ENCODE assay signal across 11 cellular contexts in the genomic region with DNA sequence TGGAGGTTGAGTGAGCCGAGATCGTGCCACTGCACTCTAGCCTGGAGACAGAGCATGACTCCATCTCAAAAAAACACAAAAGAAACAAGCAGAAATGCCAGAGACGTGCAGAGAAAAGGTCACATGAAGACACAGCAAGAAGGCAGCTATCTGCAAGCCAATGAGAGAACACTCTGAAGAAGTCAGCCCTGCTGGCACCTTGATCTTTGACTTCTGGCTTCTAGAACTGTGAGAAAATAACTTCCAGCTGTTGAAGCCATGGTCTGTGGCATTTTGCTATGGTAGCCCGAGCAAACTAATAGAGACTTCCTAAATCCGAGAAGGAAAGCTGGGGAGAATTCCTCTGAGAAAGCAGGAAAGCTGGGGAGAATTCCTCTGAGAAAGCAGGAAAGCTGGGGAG. TPM values are rescaled to one million over a fixed set of nuclear protein-coding genes. Genes with fewer than 3 reads are reported as not detected.
"Had no signal": no experiment of that assay in that cellular context is flagged by ENCODE, and none has a peak within 500 bp of the region (broad histone marks: within the 10 kb centered on the region; RNA-seq: fewer than 3 reads in every experiment).

No MANE protein-coding gene starts in this region.

RNA-seq across cellular contexts. Expression of gene SPDYE5, which starts 42.2 kb away (rescaled TPM):
- total RNA-seq: activated CD4-positive, alpha-beta memory T cell treated with anti-CD3 and anti-CD28 coated beads for 36 hours; activated CD4-positive, alpha-beta memory T cell treated with anti-CD3 and anti-CD28 coated beads, Interleukin-2, amount 10 ng/mL, durations not matched to agents 7 days and 5 days; activated CD4-positive, alpha-beta T cell treated with anti-CD3 and anti-CD28 coated beads for 36 hours; activated CD4-positive, alpha-beta T cell treated with anti-CD3 and anti-CD28 coated beads, Interleukin-2, amount 10 ng/mL, durations not matched to agents 24 days and 14 days; activated CD4-positive, alpha-beta T cell treated with anti-CD3 and anti-CD28 coated beads, Interleukin-2, amount 10 ng/mL, durations not matched to agents 7 days and 5 days; activated CD8-positive, alpha-beta memory T cell treated with anti-CD3 and anti-CD28 coated beads for 36 hours; activated CD8-positive, alpha-beta T cell treated with anti-CD3 and anti-CD28 coated beads, Interleukin-2, amount 10 ng/mL, durations not matched to agents 7 days and 5 days; T-helper 1 cell treated with Interleukin-12 subunit alpha and Interleukin-12 subunit beta and Interleukin-4 antibody, amounts not matched to agents 30 ng/mL and 1 ng/mL, for 36 hours; T-helper 17 cell; T-helper 2 cell treated with Interferon-gamma antibody and Interleukin-4, amounts not matched to agents 100 ng/mL and 5 ng/mL, for 36 hours; WTC11 had no signal
